ENCODE assay signal across 13 cellular contexts in genomic region chr6:35035481-35036030, GRCh38.
DNase-seq lines count a peak whose midpoint lies in the region; ATAC-seq lines count a peak whose summit lies in the region.
"Had no signal": no experiment of that assay in that cellular context is flagged by ENCODE, and none has a peak within 500 bp of the region (broad histone marks: within the 10 kb centered on the region; RNA-seq: fewer than 3 reads in every experiment).

No MANE protein-coding gene starts in this region.

- H3K4me1 ChIP-seq in trophoblast cell (ENCODE audit: control insufficient read depth in 1 of 2, insufficient read depth in 2 of 2, low read length in 2 of 2) = peaks cover 5 to 14% of the 10 kb centered on the region in 2 experiments
- H3K4me1 ChIP-seq: A549 had no signal

- no peak overlapping the region for H2AFZ ChIP-seq in trophoblast cell (ENCODE audit: insufficient read depth, low read length, poor library complexity)

- no peak overlapping the region for H2BK120ac ChIP-seq in trophoblast cell (ENCODE audit: insufficient read depth, low read length, poor library complexity)

- no peak overlapping the region for H2AK5ac ChIP-seq in trophoblast cell (ENCODE audit: low read length)

- no peak overlapping the region for H3K23ac ChIP-seq in trophoblast cell (ENCODE audit: low read length)

- no peak overlapping the region for H2BK12ac ChIP-seq in trophoblast cell (ENCODE audit: low read length)

- ATAC-seq in Right ventricle myocardium superior (ENCODE audit: poor library complexity) (peak; percentile 16), Right ventricle myocardium inferior (no peak), GM18873 (IDR thresholded peaks at IDR 0.05; ENCODE audit: low FRiP score, unreplicated experiment) (no peak)
- ATAC-seq: A549; activated naive CD4-positive, alpha-beta T cell treated with anti-CD3 and anti-CD28 coated beads, Interleukin-2, amount 50 U/mL, for 72 hours had no signal

- no peak overlapping the region for H3K27ac ChIP-seq in trophoblast cell (ENCODE audit: low read depth, low read length)
- H3K27ac ChIP-seq: A549 had no signal

- no peak overlapping the region for H3K18ac ChIP-seq in trophoblast cell (ENCODE audit: low read length)

- H2BK5ac ChIP-seq in trophoblast cell (ENCODE audit: low read depth, low read length, poor library complexity) = no peak overlapping the region

- H3K79me1 ChIP-seq in trophoblast cell (ENCODE audit: low read length) = peaks cover 2% of the 10 kb centered on the region

- H3K4ac ChIP-seq in trophoblast cell (ENCODE audit: low read depth, low read length) = peak overlapping the region; percentile 65

- no peak overlapping the region for H4K8ac ChIP-seq in trophoblast cell (ENCODE audit: low read depth, low read length)

- intact Hi-C loops in Right ventricle myocardium superior (cut with DNase I) = no loop called here
- intact Hi-C loops in Right ventricle myocardium inferior (cut with DNase I) = no loop called here
- intact Hi-C loops in cardiac septum (cut with DNase I) = no loop called here

- H3K14ac ChIP-seq in trophoblast cell (ENCODE audit: low read length) = no peak overlapping the region

- H4K91ac ChIP-seq in trophoblast cell (ENCODE audit: low read depth, low read length) = no peak overlapping the region

- H3K79me2 ChIP-seq in trophoblast cell (ENCODE audit: control insufficient read depth, insufficient read depth, low read length, poor library complexity) = peaks cover 9% of the 10 kb centered on the region

- H3K4me2 ChIP-seq in trophoblast cell (ENCODE audit: low read length) = no peak overlapping the region
- H3K4me2 ChIP-seq: A549 had no signal

- H3K4me3 ChIP-seq in trophoblast cell (ENCODE audit: low read depth, low read length) = no peak overlapping the region
- H3K4me3 ChIP-seq: A549 had no signal

- H3K36me3 ChIP-seq in trophoblast cell (ENCODE audit: control insufficient read depth in 1 of 2, insufficient read depth in 2 of 2, low read length in 2 of 2) = peaks cover 45 to 68% of the 10 kb centered on the region in 2 experiments

- WGBS in trophoblast cell (ENCODE audit: extremely low coverage, insufficient coverage, insufficient read length) = no CpG with 5 or more reads among the region's 5 CpGs

- H3K9me3 ChIP-seq in trophoblast cell (ENCODE audit: insufficient read depth, low read depth, low read length) = no peaks in the 10 kb centered on the region
- H3K9me3 ChIP-seq: A549, Caco-2 had no signal

- H3K27me3 ChIP-seq in trophoblast cell (ENCODE audit: insufficient read depth, low read length) = no peaks in the 10 kb centered on the region

- H4K12ac ChIP-seq in trophoblast cell (ENCODE audit: low read depth, low read length) = no peak overlapping the region

- no peak overlapping the region for H3K9ac ChIP-seq in trophoblast cell (ENCODE audit: low read length)

- no peak for DNase-seq in Right ventricle myocardium superior
- DNase-seq in Right ventricle myocardium inferior (ENCODE audit: missing footprints) = no peak
- peak; percentile 61 for DNase-seq in cardiac septum (ENCODE audit: low spot score)
- no peak for DNase-seq in trophoblast cell
- DNase-seq in activated effector memory CD4-positive, alpha-beta T cell treated with anti-CD3 and anti-CD28 coated beads, Interleukin-2, amount 50 U/mL, for 16 hours = no peak
- no peak for DNase-seq in OCI-M1 (lab: John Stamatoyannopoulos, UW)
- no peak for DNase-seq in NCI-H2081 treated with DMSO at 0.1 percent for 48 hours (lab: John Stamatoyannopoulos, UW)
- DNase-seq: Caco-2; NCI-H1105 treated with DMSO at 0.1 percent for 48 hours; NK-92 treated with Interleukin-12 subunit alpha and Interleukin-12 subunit beta, amount 100 ng/mL, for 24 hours had no signal
